Comparison of ENCODE assay signal across 9 cellular contexts in genomic region chr7:43164757-43165156, GRCh38. TPM values are rescaled to one million over a fixed set of nuclear protein-coding genes. Genes with fewer than 3 reads are reported as not detected.
DNase-seq lines count a peak whose midpoint lies in the region; ATAC-seq, FAIRE-seq and TF ChIP-seq lines count a peak whose summit lies in the region.
"Had no signal": no experiment of that assay in that cellular context is flagged by ENCODE, and none has a peak within 500 bp of the region (broad histone marks: within the 10 kb centered on the region; RNA-seq: fewer than 3 reads in every experiment).

No MANE protein-coding gene starts in this region.

- H3K36me3 ChIP-seq in KMS-11 (ENCODE audit: insufficient read depth) (no peaks in the 10 kb centered on the region), esophagus muscularis mucosa (no peaks in the 10 kb centered on the region), small intestine (ENCODE audit: control insufficient read depth in 2 of 2, insufficient read depth in 2 of 2, low read length in 2 of 2) (no peaks in the 10 kb centered on the region)

- no peak for FAIRE-seq in small intestine (lab: Jason Lieb, UNC)
- FAIRE-seq: islet of Langerhans had no signal

- TF ChIP-seq CTCF in GM10266 (IDR thresholded peaks at IDR 0.05; ENCODE audit: control insufficient read depth, insufficient read depth, low read depth, missing control alignments) = no peak
- TF ChIP-seq CTCF in KMS-11 (conservative IDR thresholded peaks at IDR 0.05; ENCODE audit: low read depth, low read length) = no peak
- no peak for TF ChIP-seq CTCF in esophagus muscularis mucosa (IDR thresholded peaks at IDR 0.05)
- TF ChIP-seq CTCF in WTC11 (IDR thresholded peaks at IDR 0.05) = no peak

- no peaks in the 10 kb centered on the region for H3K27me3 Mint-ChIP-seq in WTC11 (ENCODE audit: low read depth)
- peaks cover 5% of the 10 kb centered on the region for H3K27me3 Mint-ChIP-seq in activated naive CD4-positive, alpha-beta T cell treated with anti-CD3 and anti-CD28 coated beads for 36 hours (ENCODE audit: low read depth)

- H3K27ac ChIP-seq in KMS-11 (peak overlapping the region; percentile 28; the same call in 1 of the 2 replicates), esophagus muscularis mucosa (replicated peaks in 1 of 4) (no peak overlapping the region), small intestine (ENCODE audit: low read depth in 1 of 2, low read length in 1 of 2) (no peak overlapping the region)

- intact Hi-C loops in esophagus muscularis mucosa (cut with DNase I) = no loop called here
- intact Hi-C loops in activated naive CD4-positive, alpha-beta T cell treated with anti-CD3 and anti-CD28 coated beads for 36 hours (cut with micrococcal nuclease) = loop anchor here (5.0 kb wide), 1 partner anchor 222 kb away; no protein-coding TSS in a partner anchor

- H3K4me3 ChIP-seq in KMS-11 (IDR thresholded peaks at IDR 0.05; ENCODE audit: insufficient read depth, low read depth, low read length) (no peak overlapping the region), esophagus muscularis mucosa (no peak overlapping the region), small intestine (ENCODE audit: low read depth in 1 of 2, low read length in 2 of 2) (no peak overlapping the region)

- peak; percentile 90 for ATAC-seq in GM21723 (IDR thresholded peaks at IDR 0.05; ENCODE audit: unreplicated experiment)
- no peak for ATAC-seq in WTC11

- no peaks in the 10 kb centered on the region for H3K36me3 Mint-ChIP-seq in WTC11
- H3K36me3 Mint-ChIP-seq in activated naive CD4-positive, alpha-beta T cell treated with anti-CD3 and anti-CD28 coated beads for 36 hours (ENCODE audit: low read depth) = no peaks in the 10 kb centered on the region

- CTCF ChIA-PET in WTC11 (lab: Charles Lee) = no interaction called here
- CTCF ChIA-PET in activated naive CD4-positive, alpha-beta T cell treated with anti-CD3 and anti-CD28 coated beads for 36 hours (lab: Charles Lee) = no interaction called here

- H3K9me3 ChIP-seq in esophagus muscularis mucosa (no peaks in the 10 kb centered on the region), small intestine (ENCODE audit: control insufficient read depth, low read depth) (no peaks in the 10 kb centered on the region)

- H2AFZ ChIP-seq in KMS-11 (ENCODE audit: low read depth) = peak overlapping the region; percentile 31; the same call in 1 of the 2 replicates

- H3K4me1 ChIP-seq in KMS-11 (ENCODE audit: low read depth, poor library complexity, severe bottlenecking) (peaks cover 30% of the 10 kb centered on the region), esophagus muscularis mucosa (peaks cover 0 to 9% (median 7%) of the 10 kb centered on the region in 4 donors), small intestine (ENCODE audit: control insufficient read depth in 2 of 2, insufficient read depth in 1 of 2, low read depth in 1 of 2, low read length in 1 of 2) (no peaks in the 10 kb centered on the region)

- H3K27me3 ChIP-seq in KMS-11 (ENCODE audit: insufficient read depth, low read depth) = no peaks in the 10 kb centered on the region
- no peaks in the 10 kb centered on the region for H3K27me3 ChIP-seq in esophagus muscularis mucosa
- H3K27me3 ChIP-seq in small intestine (ENCODE audit: control insufficient read depth in 2 of 2, insufficient read depth in 2 of 2, low read length in 2 of 2) = no peaks in the 10 kb centered on the region

- DNase-seq in GM10266 (ENCODE audit: extremely low spot score) = peak; percentile 63
- DNase-seq in esophagus muscularis mucosa (ENCODE audit: extremely low spot score) = peak; percentile 82
- no peak for DNase-seq in small intestine
- DNase-seq in WTC11 (ENCODE audit: low spot score) = no peak
- no peak for DNase-seq in activated naive CD4-positive, alpha-beta T cell treated with anti-CD3 and anti-CD28 coated beads for 36 hours
- no peak for DNase-seq in stimulated activated CD4-positive, alpha-beta T cell treated with anti-CD3 and anti-CD28 coated beads, Interleukin-2, amount 100 ng/mL, for 48 hours

- H3K9me3 Mint-ChIP-seq in WTC11 = peaks cover 3% of the 10 kb centered on the region; the same call in 1 of the 2 replicates
- H3K9me3 Mint-ChIP-seq in activated naive CD4-positive, alpha-beta T cell treated with anti-CD3 and anti-CD28 coated beads for 36 hours = no peaks in the 10 kb centered on the region

- TF ChIP-seq POLR2A in esophagus muscularis mucosa (IDR thresholded peaks at IDR 0.05; ENCODE audit: low read depth) = no peak

- H4K20me1 ChIP-seq in KMS-11 (ENCODE audit: insufficient read depth) = no peaks in the 10 kb centered on the region

- no peak overlapping the region for H3K27ac Mint-ChIP-seq in WTC11
- H3K27ac Mint-ChIP-seq in activated naive CD4-positive, alpha-beta T cell treated with anti-CD3 and anti-CD28 coated beads for 36 hours = no peak overlapping the region

- H3K4me1 Mint-ChIP-seq in WTC11 = peaks cover 2% of the 10 kb centered on the region
- H3K4me1 Mint-ChIP-seq in activated naive CD4-positive, alpha-beta T cell treated with anti-CD3 and anti-CD28 coated beads for 36 hours (ENCODE audit: low read depth) = no peaks in the 10 kb centered on the region

- WGBS in esophagus muscularis mucosa = 27% methylated on average over 4 of the region's 4 CpGs
- WGBS in small intestine, 3 donors = 66 to 86% (median 84%) methylated on average over 4 of the region's 4 CpGs

- H3K9ac ChIP-seq in KMS-11 = no peak overlapping the region

- no peak overlapping the region for H3K4me3 Mint-ChIP-seq in WTC11
- no peak overlapping the region for H3K4me3 Mint-ChIP-seq in activated naive CD4-positive, alpha-beta T cell treated with anti-CD3 and anti-CD28 coated beads for 36 hours

- H3K4me2 ChIP-seq in KMS-11 = peak overlapping the region; percentile 54

- no peaks in the 10 kb centered on the region for H3K79me2 ChIP-seq in KMS-11 (ENCODE audit: insufficient read depth, low read depth)

- no peak for TF ChIP-seq EP300 in esophagus muscularis mucosa (IDR thresholded peaks at IDR 0.05)

- POLR2A ChIA-PET in WTC11 (lab: Charles Lee) = no interaction called here

TF ChIP-seq in WTC11, 78 proteins besides CTCF, POLR2A, EP300 and RAD21 (continues in another document):
- TF ChIP-seq ZNF425 (CRISPR knock-in tag; conservative IDR thresholded peaks at IDR 0.05) (no peak), ZNF281 (CRISPR knock-in tag; IDR thresholded peaks at IDR 0.05) (no peak), IRF1 (CRISPR knock-in tag; IDR thresholded peaks at IDR 0.05) (no peak), ZBTB43 (CRISPR knock-in tag; IDR thresholded peaks at IDR 0.05) (no peak)

RNA-seq across cellular contexts. Expression of gene HECW1, which starts 52.3 kb away (rescaled TPM):
- total RNA-seq in esophagus muscularis mucosa = under 1 TPM; 0.06 to 0.99 (median 0.27) TPM
- polyA plus RNA-seq in small intestine = under 1 TPM in 2 of 3 donors, not detected in 1; under 0.01 to 0.10 TPM
- 4.9 to 6.1 TPM (median 5.4 TPM) in 3 replicates for total RNA-seq in WTC11 (2021)
- total RNA-seq in activated naive CD4-positive, alpha-beta T cell treated with anti-CD3 and anti-CD28 coated beads for 36 hours = not detected

Comparison
In these comparisons a context has a peak if more than half of its experiments do, and no peak if none do; other contexts are left out.
1. DNase-seq: peak in GM10266 (single experiment) and esophagus muscularis mucosa (single experiment); none in small intestine (single experiment), WTC11 (single experiment), activated naive CD4-positive, alpha-beta T cell treated with anti-CD3 and anti-CD28 coated beads for 36 hours (single experiment) and stimulated activated CD4-positive, alpha-beta T cell treated with anti-CD3 and anti-CD28 coated beads, Interleukin-2, amount 100 ng/mL, for 48 hours (0 of 2).